1 cellular context compared by ENCODE assay signal in genomic region chr16:85238233-85238647, GRCh38.
TF ChIP-seq lines count a peak whose summit lies in the region.

No MANE protein-coding gene starts in this region.

TF ChIP-seq in HEK293, 187 proteins besides CTCF, POLR2A, EP300 and RAD21 (continued from another document):
- 0 out of 2 replicates have a peak, but pooled peaks have one; percentile 43 for TF ChIP-seq ZBTB44 (tag by site-specific recombination; IDR thresholded peaks at IDR 0.05)
- peak; percentile 58; the same call in 1 of the 2 replicates for TF ChIP-seq GLIS2 (tag by site-specific recombination; IDR thresholded peaks at IDR 0.05)
- peak; percentile 71 for TF ChIP-seq ZFHX2 (tag by site-specific recombination; conservative IDR thresholded peaks at IDR 0.05)
- peak; percentile 52; the same call in 1 of the 2 replicates for TF ChIP-seq IKZF3 (tag by site-specific recombination; IDR thresholded peaks at IDR 0.05)
- TF ChIP-seq ZNF211 (tag by site-specific recombination; IDR thresholded peaks at IDR 0.05; ENCODE audit: low read depth) = no peak
- no peak for TF ChIP-seq ZNF2 (tag by site-specific recombination; IDR thresholded peaks at IDR 0.05)
- no peak for TF ChIP-seq ZNF248 (tag by site-specific recombination; IDR thresholded peaks at IDR 0.05)
- TF ChIP-seq ZBTB17 (tag by site-specific recombination; IDR thresholded peaks at IDR 0.05) = peak; percentile 48
- TF ChIP-seq KLF9 (tag by site-specific recombination; IDR thresholded peaks at IDR 0.05; ENCODE audit: low read depth) = no peak
- TF ChIP-seq ZBTB6 (tag by site-specific recombination; IDR thresholded peaks at IDR 0.05) = peak; percentile 31; the same call in 1 of the 2 replicates
- no peak; the same call in 1 of the 2 replicates for TF ChIP-seq REST (tag by site-specific recombination; IDR thresholded peaks at IDR 0.05)
- TF ChIP-seq PATZ1 (tag by site-specific recombination; IDR thresholded peaks at IDR 0.05) = peak; percentile 70
- peak; percentile 88 for TF ChIP-seq GLIS1 (tag by site-specific recombination; IDR thresholded peaks at IDR 0.05)
- no peak for TF ChIP-seq ZNF549 (tag by site-specific recombination; IDR thresholded peaks at IDR 0.05)
- TF ChIP-seq EGR2 (tag by site-specific recombination; IDR thresholded peaks at IDR 0.05; ENCODE audit: low read depth) = peak; percentile 84
- no peak for TF ChIP-seq SALL2 (tag by site-specific recombination; IDR thresholded peaks at IDR 0.05; ENCODE audit: borderline replicate concordance)
- no peak for TF ChIP-seq ZBTB7A (tag by site-specific recombination; IDR thresholded peaks at IDR 0.05; ENCODE audit: low read depth)
- peak; percentile 70; the same call in 1 of the 2 replicates for TF ChIP-seq ZNF423 (tag by site-specific recombination; IDR thresholded peaks at IDR 0.05)
- TF ChIP-seq ZNF114 (tag by site-specific recombination; IDR thresholded peaks at IDR 0.05) = no peak
TF ChIP-seq in HEK293: peak in this region for 18.
